Comparison of ENCODE assay signal across 1 cellular context in the genomic region with DNA sequence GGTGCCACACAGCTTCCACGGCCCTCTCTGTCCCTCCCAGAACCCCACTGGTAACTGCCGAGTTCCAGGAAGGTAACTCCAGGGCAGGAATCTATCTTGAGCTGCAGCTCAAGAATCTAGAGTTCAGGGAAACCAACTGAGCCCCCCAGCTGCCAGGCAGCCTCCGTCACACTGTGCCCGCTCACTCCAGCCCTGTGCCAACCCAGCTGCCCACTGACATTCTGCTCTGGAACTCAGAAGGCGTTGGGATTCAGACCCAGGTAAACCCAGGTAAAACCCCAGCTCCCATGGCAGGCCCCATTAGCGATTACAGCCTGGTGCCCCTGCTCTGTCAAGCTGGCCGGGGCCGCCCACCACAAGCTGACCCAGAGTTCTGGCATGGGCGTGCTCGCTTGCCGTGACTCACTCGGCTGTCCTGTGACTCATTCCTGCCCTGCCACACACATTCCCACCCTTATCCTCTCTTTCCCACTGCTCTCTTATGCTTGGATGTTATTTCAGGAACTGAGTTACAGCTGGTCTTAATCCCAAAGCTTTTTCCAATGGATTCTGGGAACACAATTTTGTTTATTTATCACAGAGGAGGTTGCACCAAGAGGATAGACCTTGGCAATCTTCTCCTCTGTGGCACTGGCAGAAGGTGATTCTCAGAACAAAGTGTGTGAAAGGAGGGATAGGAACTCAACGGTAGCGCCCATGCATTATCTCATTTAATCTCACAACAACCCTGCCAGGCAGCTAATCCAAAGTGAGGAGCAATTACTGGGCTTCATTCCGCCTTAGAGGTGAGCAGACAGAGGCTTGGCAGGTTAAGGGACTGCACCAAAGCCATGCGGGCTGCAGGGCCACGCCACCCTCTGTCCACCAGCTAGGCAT.
A peak's percentile ranks its signal among the peaks of the same experiment; 100 is the strongest.
TF ChIP-seq lines count a peak whose summit lies in the region.

No MANE protein-coding gene starts in this region.

TF ChIP-seq in SK-N-SH, 30 proteins besides CTCF, POLR2A, EP300 and RAD21 (continued from another document):
- TF ChIP-seq, protein P1, sequence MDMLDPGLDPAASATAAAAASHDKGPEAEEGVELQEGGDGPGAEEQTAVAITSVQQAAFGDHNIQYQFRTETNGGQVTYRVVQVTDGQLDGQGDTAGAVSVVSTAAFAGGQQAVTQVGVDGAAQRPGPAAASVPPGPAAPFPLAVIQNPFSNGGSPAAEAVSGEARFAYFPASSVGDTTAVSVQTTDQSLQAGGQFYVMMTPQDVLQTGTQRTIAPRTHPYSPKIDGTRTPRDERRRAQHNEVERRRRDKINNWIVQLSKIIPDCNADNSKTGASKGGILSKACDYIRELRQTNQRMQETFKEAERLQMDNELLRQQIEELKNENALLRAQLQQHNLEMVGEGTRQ (IDR thresholded peaks at IDR 0.05; ENCODE audit: borderline replicate concordance, low read depth, low read length), result no peak
- peak; percentile 89 for TF ChIP-seq TCF12 (IDR thresholded peaks at IDR 0.05)
- TF ChIP-seq RFX5 (IDR thresholded peaks at IDR 0.05; ENCODE audit: low read length), result no peak
- no peak for TF ChIP-seq SMC3 (IDR thresholded peaks at IDR 0.05; ENCODE audit: low read depth, low read length)
- TF ChIP-seq POLR2AphosphoS5 (IDR thresholded peaks at IDR 0.05; ENCODE audit: low read depth, low read length), result peak; percentile 47; the same call in 1 of the 2 replicates
- TF ChIP-seq MEF2A (IDR thresholded peaks at IDR 0.05; ENCODE audit: borderline replicate concordance, low read depth), result peak; percentile 49; the same call in 1 of the 2 replicates
- TF ChIP-seq GABPA (IDR thresholded peaks at IDR 0.05; ENCODE audit: low read depth), result no peak
- TF ChIP-seq FOXM1 (IDR thresholded peaks at IDR 0.05; ENCODE audit: low read depth), result no peak
- TF ChIP-seq YY1 (IDR thresholded peaks at IDR 0.05; ENCODE audit: low read depth), result no peak
- TF ChIP-seq ELF1 (IDR thresholded peaks at IDR 0.05), result no peak
- no peak for TF ChIP-seq RCOR1 (IDR thresholded peaks at IDR 0.05; ENCODE audit: low read length)
- TF ChIP-seq, protein P2, sequence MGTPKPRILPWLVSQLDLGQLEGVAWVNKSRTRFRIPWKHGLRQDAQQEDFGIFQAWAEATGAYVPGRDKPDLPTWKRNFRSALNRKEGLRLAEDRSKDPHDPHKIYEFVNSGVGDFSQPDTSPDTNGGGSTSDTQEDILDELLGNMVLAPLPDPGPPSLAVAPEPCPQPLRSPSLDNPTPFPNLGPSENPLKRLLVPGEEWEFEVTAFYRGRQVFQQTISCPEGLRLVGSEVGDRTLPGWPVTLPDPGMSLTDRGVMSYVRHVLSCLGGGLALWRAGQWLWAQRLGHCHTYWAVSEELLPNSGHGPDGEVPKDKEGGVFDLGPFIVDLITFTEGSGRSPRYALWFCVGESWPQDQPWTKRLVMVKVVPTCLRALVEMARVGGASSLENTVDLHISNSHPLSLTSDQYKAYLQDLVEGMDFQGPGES (IDR thresholded peaks at IDR 0.05; ENCODE audit: low read depth, low read length), result no peak
- TF ChIP-seq, protein P3, sequence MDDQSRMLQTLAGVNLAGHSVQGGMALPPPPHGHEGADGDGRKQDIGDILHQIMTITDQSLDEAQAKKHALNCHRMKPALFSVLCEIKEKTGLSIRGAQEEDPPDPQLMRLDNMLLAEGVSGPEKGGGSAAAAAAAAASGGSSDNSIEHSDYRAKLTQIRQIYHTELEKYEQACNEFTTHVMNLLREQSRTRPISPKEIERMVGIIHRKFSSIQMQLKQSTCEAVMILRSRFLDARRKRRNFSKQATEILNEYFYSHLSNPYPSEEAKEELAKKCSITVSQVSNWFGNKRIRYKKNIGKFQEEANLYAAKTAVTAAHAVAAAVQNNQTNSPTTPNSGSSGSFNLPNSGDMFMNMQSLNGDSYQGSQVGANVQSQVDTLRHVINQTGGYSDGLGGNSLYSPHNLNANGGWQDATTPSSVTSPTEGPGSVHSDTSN (IDR thresholded peaks at IDR 0.05), result peak; percentile 57
- peak; percentile 73 for TF ChIP-seq NFIC (IDR thresholded peaks at IDR 0.05; ENCODE audit: borderline replicate concordance)
- peak; percentile 56; the same call in 1 of the 2 replicates for TF ChIP-seq TEAD4 (IDR thresholded peaks at IDR 0.05; ENCODE audit: borderline replicate concordance, insufficient read depth)
- TF ChIP-seq, protein P4, sequence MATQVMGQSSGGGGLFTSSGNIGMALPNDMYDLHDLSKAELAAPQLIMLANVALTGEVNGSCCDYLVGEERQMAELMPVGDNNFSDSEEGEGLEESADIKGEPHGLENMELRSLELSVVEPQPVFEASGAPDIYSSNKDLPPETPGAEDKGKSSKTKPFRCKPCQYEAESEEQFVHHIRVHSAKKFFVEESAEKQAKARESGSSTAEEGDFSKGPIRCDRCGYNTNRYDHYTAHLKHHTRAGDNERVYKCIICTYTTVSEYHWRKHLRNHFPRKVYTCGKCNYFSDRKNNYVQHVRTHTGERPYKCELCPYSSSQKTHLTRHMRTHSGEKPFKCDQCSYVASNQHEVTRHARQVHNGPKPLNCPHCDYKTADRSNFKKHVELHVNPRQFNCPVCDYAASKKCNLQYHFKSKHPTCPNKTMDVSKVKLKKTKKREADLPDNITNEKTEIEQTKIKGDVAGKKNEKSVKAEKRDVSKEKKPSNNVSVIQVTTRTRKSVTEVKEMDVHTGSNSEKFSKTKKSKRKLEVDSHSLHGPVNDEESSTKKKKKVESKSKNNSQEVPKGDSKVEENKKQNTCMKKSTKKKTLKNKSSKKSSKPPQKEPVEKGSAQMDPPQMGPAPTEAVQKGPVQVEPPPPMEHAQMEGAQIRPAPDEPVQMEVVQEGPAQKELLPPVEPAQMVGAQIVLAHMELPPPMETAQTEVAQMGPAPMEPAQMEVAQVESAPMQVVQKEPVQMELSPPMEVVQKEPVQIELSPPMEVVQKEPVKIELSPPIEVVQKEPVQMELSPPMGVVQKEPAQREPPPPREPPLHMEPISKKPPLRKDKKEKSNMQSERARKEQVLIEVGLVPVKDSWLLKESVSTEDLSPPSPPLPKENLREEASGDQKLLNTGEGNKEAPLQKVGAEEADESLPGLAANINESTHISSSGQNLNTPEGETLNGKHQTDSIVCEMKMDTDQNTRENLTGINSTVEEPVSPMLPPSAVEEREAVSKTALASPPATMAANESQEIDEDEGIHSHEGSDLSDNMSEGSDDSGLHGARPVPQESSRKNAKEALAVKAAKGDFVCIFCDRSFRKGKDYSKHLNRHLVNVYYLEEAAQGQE (IDR thresholded peaks at IDR 0.05; ENCODE audit: low read depth, low read length), result no peak; the same call in 1 of the 2 replicates
- TF ChIP-seq FOSL2 (IDR thresholded peaks at IDR 0.05; ENCODE audit: borderline replicate concordance, low read depth), result peak; percentile 100
- no peak for TF ChIP-seq TAF1 (IDR thresholded peaks at IDR 0.05; ENCODE audit: borderline replicate concordance, low read depth, low read length)
